In genomic region chr6:122568865-122569264, GRCh38 we compare ENCODE assay signal across 20 cellular contexts.
"Had no signal": no experiment of that assay in that cellular context is flagged by ENCODE, and none has a peak within 500 bp of the region (broad histone marks: within the 10 kb centered on the region; RNA-seq: fewer than 3 reads in every experiment).

No MANE protein-coding gene starts in this region.

- H3K4me1 ChIP-seq: gastrocnemius medialis, parathyroid adenoma, right lobe of liver, upper lobe of left lung had no signal

- DNase-seq: activated CD4-positive, alpha-beta memory T cell treated with anti-CD3 and anti-CD28 coated beads, Interleukin-2, amount 10 ng/mL, durations not matched to agents 7 days and 5 days; activated CD4-positive, alpha-beta T cell treated with anti-CD3 and anti-CD28 coated beads for 48 hours; activated effector memory CD4-positive, alpha-beta T cell treated with Interleukin-2 at 50 U/mL for 16 hours; activated naive CD4-positive, alpha-beta T cell treated with anti-CD3 and anti-CD28 coated beads, Interleukin-2, amount 10 ng/mL, durations not matched to agents 7 days and 5 days; activated T-cell treated with anti-CD3 and anti-CD28 coated beads, Interleukin-2, amount 50 U/mL, for 72 hours; amygdala; esophagus squamous epithelium; gastrocnemius medialis; hypothalamus; left cardiac atrium; naive B cell; nucleus accumbens; right lobe of liver; stimulated activated CD4-positive, alpha-beta T cell treated with anti-CD3 and anti-CD28 coated beads, Interleukin-15, amount 100 ng/mL, for 24 hours; T-cell; upper lobe of left lung had no signal

- ATAC-seq: activated T-cell treated with anti-CD3 and anti-CD28 coated beads, Interleukin-2, amount 50 U/mL, for 72 hours; gastrocnemius medialis; left cardiac atrium; right lobe of liver; stimulated activated memory B cell treated with anti-CD40 and anti-IgM and Interleukin-4, amounts not matched to agents 10 μg/mL and 1 μg/mL and 100 μg/mL, for 72 hours; T-cell had no signal

- H3K4me3 ChIP-seq: coronary artery, esophagus squamous epithelium, gastrocnemius medialis, right lobe of liver, skin epidermis, upper lobe of left lung had no signal

- H2AFZ ChIP-seq: parathyroid adenoma had no signal

- H3K9me3 ChIP-seq: esophagus squamous epithelium, gastrocnemius medialis, right lobe of liver, upper lobe of left lung had no signal

- H3K79me2 ChIP-seq: parathyroid adenoma had no signal

- H3K36me3 ChIP-seq: esophagus squamous epithelium, gastrocnemius medialis, right lobe of liver, upper lobe of left lung had no signal

- H3K9ac ChIP-seq: parathyroid adenoma had no signal

- H3K27me3 ChIP-seq: esophagus squamous epithelium, gastrocnemius medialis, right lobe of liver, upper lobe of left lung had no signal

- H3K27ac ChIP-seq: coronary artery, esophagus squamous epithelium, gastrocnemius medialis, parathyroid adenoma, right lobe of liver, skin epidermis, upper lobe of left lung had no signal
